8 cellular contexts compared by ENCODE assay signal in genomic region chr16:2428051-2428786, GRCh38. TPM values are rescaled to one million over a fixed set of nuclear protein-coding genes. Genes with fewer than 3 reads are reported as not detected.
DNase-seq lines count a peak whose midpoint lies in the region; ATAC-seq and TF ChIP-seq lines count a peak whose summit lies in the region.

No MANE protein-coding gene starts in this region.

- POLR2A ChIA-PET in activated CD4-positive, alpha-beta T cell treated with anti-CD3 and anti-CD28 coated beads, Interleukin-2, amount 10 ng/mL, durations not matched to agents 7 days and 5 days (lab: Charles Lee) = no interaction called here

- H3K4me3 Mint-ChIP-seq in activated CD4-positive, alpha-beta T cell treated with anti-CD3 and anti-CD28 coated beads, Interleukin-2, amount 10 ng/mL, durations not matched to agents 7 days and 5 days = peak overlapping the region; percentile 91
- peak overlapping the region; percentile 79 for H3K4me3 Mint-ChIP-seq in osteocyte (ENCODE audit: unreplicated experiment)

- DNase-seq in Right ventricle myocardium inferior (ENCODE audit: missing footprints) (no peak), cardiac septum (ENCODE audit: low spot score) (no peak), HPDE6-E6E7 (ENCODE audit: extremely low spot score) (peak; percentile 42), glomerular visceral epithelial cell (ENCODE audit: extremely low spot score) (peak; percentile 23), osteocyte (ENCODE audit: extremely low spot score, unreplicated experiment) (no peak), ecto neural progenitor cell (ENCODE audit: low spot score) (no peak), NCI-H446 treated with DMSO at 0.1 percent for 48 hours (lab: John Stamatoyannopoulos, UW) (no peak)
- no peak for DNase-seq in activated CD4-positive, alpha-beta T cell treated with anti-CD3 and anti-CD28 coated beads, Interleukin-2, amount 10 ng/mL, durations not matched to agents 7 days and 5 days

- peak; percentile 18 for ATAC-seq in Right ventricle myocardium inferior

- CTCF ChIA-PET in activated CD4-positive, alpha-beta T cell treated with anti-CD3 and anti-CD28 coated beads, Interleukin-2, amount 10 ng/mL, durations not matched to agents 7 days and 5 days (lab: Charles Lee) = interaction anchor here (1.1 to 2.5 kb wide), 3 partner anchors 13 to 233 kb away, joined by 3 to 9 read pairs (median 6); no protein-coding TSS in a partner anchor

- peak; percentile 33 for TF ChIP-seq CTCF in osteocyte (IDR thresholded peaks at IDR 0.05)

- peak overlapping the region; percentile 93 for H3K27ac Mint-ChIP-seq in activated CD4-positive, alpha-beta T cell treated with anti-CD3 and anti-CD28 coated beads, Interleukin-2, amount 10 ng/mL, durations not matched to agents 7 days and 5 days
- H3K27ac Mint-ChIP-seq in osteocyte (ENCODE audit: unreplicated experiment) = peak overlapping the region; percentile 60

- intact Hi-C loops in Right ventricle myocardium inferior (cut with DNase I) (loop anchor here (5.0 kb wide), 1 partner anchor 74 kb away; no protein-coding TSS in a partner anchor), cardiac septum (cut with DNase I) (loop anchor here (2.0 to 5.0 kb wide), 2 partner anchors 69 to 87 kb away; partner anchors contain the start of gene ABCA3)

- H3K36me3 Mint-ChIP-seq in activated CD4-positive, alpha-beta T cell treated with anti-CD3 and anti-CD28 coated beads, Interleukin-2, amount 10 ng/mL, durations not matched to agents 7 days and 5 days (ENCODE audit: low read depth) = peaks cover 22% of the 10 kb centered on the region
- peaks cover 8% of the 10 kb centered on the region for H3K36me3 Mint-ChIP-seq in osteocyte (ENCODE audit: unreplicated experiment)

- no peaks in the 10 kb centered on the region for H3K9me3 Mint-ChIP-seq in activated CD4-positive, alpha-beta T cell treated with anti-CD3 and anti-CD28 coated beads, Interleukin-2, amount 10 ng/mL, durations not matched to agents 7 days and 5 days
- no peaks in the 10 kb centered on the region for H3K9me3 Mint-ChIP-seq in osteocyte (ENCODE audit: unreplicated experiment)

- no peaks in the 10 kb centered on the region for H3K27me3 Mint-ChIP-seq in activated CD4-positive, alpha-beta T cell treated with anti-CD3 and anti-CD28 coated beads, Interleukin-2, amount 10 ng/mL, durations not matched to agents 7 days and 5 days
- H3K27me3 Mint-ChIP-seq in osteocyte (ENCODE audit: unreplicated experiment) = no peaks in the 10 kb centered on the region

- H3K4me1 Mint-ChIP-seq in activated CD4-positive, alpha-beta T cell treated with anti-CD3 and anti-CD28 coated beads, Interleukin-2, amount 10 ng/mL, durations not matched to agents 7 days and 5 days = peaks cover 40% of the 10 kb centered on the region
- peaks cover 21% of the 10 kb centered on the region for H3K4me1 Mint-ChIP-seq in osteocyte (ENCODE audit: unreplicated experiment)

RNA-seq across cellular contexts. Expression of gene CCNF, which starts 1.0 kb away (rescaled TPM):
- 1.2 TPM for total RNA-seq in Right ventricle myocardium inferior
- total RNA-seq in cardiac septum = 0.86 TPM
- 100 to 1,000 TPM in 1 of 2 experiments, 10 to 100 TPM in 1; 99.3 to 101 TPM for total RNA-seq in activated CD4-positive, alpha-beta T cell treated with anti-CD3 and anti-CD28 coated beads, Interleukin-2, amount 10 ng/mL, durations not matched to agents 7 days and 5 days
- total RNA-seq in osteocyte = 8.0 and 10.0 TPM in 2 replicates

RNA-seq across cellular contexts. Expression of gene TEDC2, which starts 31.7 kb away (rescaled TPM):
- total RNA-seq in Right ventricle myocardium inferior (0.95 TPM), cardiac septum (0.51 TPM), osteocyte (4.4 and 6.7 TPM in 2 replicates)
- 10 to 100 TPM; 15.5 to 21.4 TPM for total RNA-seq in activated CD4-positive, alpha-beta T cell treated with anti-CD3 and anti-CD28 coated beads, Interleukin-2, amount 10 ng/mL, durations not matched to agents 7 days and 5 days

RNA-seq across cellular contexts. Expression of gene NTN3, which starts 42.9 kb away (rescaled TPM):
- 0.19 TPM for total RNA-seq in Right ventricle myocardium inferior
- 0.30 TPM for total RNA-seq in cardiac septum
- total RNA-seq in activated CD4-positive, alpha-beta T cell treated with anti-CD3 and anti-CD28 coated beads, Interleukin-2, amount 10 ng/mL, durations not matched to agents 7 days and 5 days = not detected
- total RNA-seq in osteocyte = 1.4 and 1.8 TPM in 2 replicates

RNA-seq across cellular contexts. Expression of gene TBC1D24, which starts 46.7 kb away (rescaled TPM):
- 14.8 TPM for total RNA-seq in Right ventricle myocardium inferior
- total RNA-seq in cardiac septum = 8.3 TPM
- 1 to 10 TPM; 8.1 TPM for total RNA-seq in activated CD4-positive, alpha-beta T cell treated with anti-CD3 and anti-CD28 coated beads, Interleukin-2, amount 10 ng/mL, durations not matched to agents 7 days and 5 days
- total RNA-seq in osteocyte = 15.4 and 17.4 TPM in 2 replicates

Comparison
In these comparisons a context has a peak if more than half of its experiments do, and no peak if none do; other contexts are left out.
1. DNase-seq: peak in HPDE6-E6E7 (single experiment) and glomerular visceral epithelial cell (single experiment); none in Right ventricle myocardium inferior (single experiment), cardiac septum (single experiment), activated CD4-positive, alpha-beta T cell treated with anti-CD3 and anti-CD28 coated beads, Interleukin-2, amount 10 ng/mL, durations not matched to agents 7 days and 5 days (single experiment), osteocyte (single experiment), ecto neural progenitor cell (single experiment) and NCI-H446 treated with DMSO at 0.1 percent for 48 hours (single experiment).